ENCODE assay signal across 10 cellular contexts in genomic region chr1:206739411-206740076, GRCh38. TPM values are rescaled to one million over a fixed set of nuclear protein-coding genes. Genes with fewer than 3 reads are reported as not detected.
DNase-seq lines count a peak whose midpoint lies in the region; ATAC-seq and TF ChIP-seq lines count a peak whose summit lies in the region.
"Had no signal": no experiment of that assay in that cellular context is flagged by ENCODE, and none has a peak within 500 bp of the region (broad histone marks: within the 10 kb centered on the region; RNA-seq: fewer than 3 reads in every experiment).

No MANE protein-coding gene starts in this region.

- H3K18ac ChIP-seq in mesendoderm (ENCODE audit: low read length), result no peak overlapping the region

- H3K4me1 Mint-ChIP-seq in CD4-positive, alpha-beta T cell (ENCODE audit: low read depth), result peaks cover 88% of the 10 kb centered on the region

- H2BK15ac ChIP-seq in mesendoderm (replicated peaks; ENCODE audit: low read depth), result no peak overlapping the region

- H4K5ac ChIP-seq in mesendoderm (ENCODE audit: low read length), result no peak overlapping the region

- CTCF ChIA-PET in CD4-positive, alpha-beta T cell (lab: Charles Lee), result interaction anchor here (1.2 to 1.4 kb wide), 2 partner anchors 17 to 70 kb away, joined by 4 read pairs; no protein-coding TSS in a partner anchor

- no peak for TF ChIP-seq CTCF in CD4-positive, alpha-beta T cell (IDR thresholded peaks at IDR 0.05)

- H3K27ac ChIP-seq in CD4-positive, alpha-beta T cell (ENCODE audit: low read depth, low read length), result no peak overlapping the region
- H3K27ac ChIP-seq in SJCRH30 (no peak overlapping the region), mesendoderm (ENCODE audit: low read depth, low read length) (no peak overlapping the region)

- H3K56ac ChIP-seq in mesendoderm (ENCODE audit: low read length), result no peak overlapping the region

- no peaks in the 10 kb centered on the region for H3K79me2 ChIP-seq in mesendoderm (ENCODE audit: control insufficient read depth, insufficient read depth, low read length)

- no peak overlapping the region for H2BK120ac ChIP-seq in mesendoderm (ENCODE audit: low read depth, low read length)

- no peaks in the 10 kb centered on the region for H3K27me3 Mint-ChIP-seq in CD4-positive, alpha-beta T cell

- H2AK5ac ChIP-seq in mesendoderm (ENCODE audit: low read length), result no peak overlapping the region

- H3K36me3 ChIP-seq in SJCRH30 (peaks cover 7% of the 10 kb centered on the region), mesendoderm (ENCODE audit: control insufficient read depth, insufficient read depth, low read length) (no peaks in the 10 kb centered on the region)

- no peaks in the 10 kb centered on the region for H3K9me3 ChIP-seq in CD4-positive, alpha-beta T cell (ENCODE audit: control insufficient read depth, low read length)
- no peaks in the 10 kb centered on the region for H3K9me3 ChIP-seq in SJCRH30 (replicated peaks)

- peak overlapping the region; percentile 69 for H3K4me3 Mint-ChIP-seq in CD4-positive, alpha-beta T cell

- peaks cover 6% of the 10 kb centered on the region; the same call in 1 of the 2 replicates for H3K4me1 ChIP-seq in SJCRH30
- H3K4me1 ChIP-seq in mesendoderm (ENCODE audit: control insufficient read depth, low read depth, low read length), result no peaks in the 10 kb centered on the region

- WGBS in mesendoderm (ENCODE audit: extremely low coverage, insufficient coverage, low lambda C conversion rate), result no CpG with 5 or more reads among the region's 5 CpGs

- no peaks in the 10 kb centered on the region for H3K79me1 ChIP-seq in mesendoderm (ENCODE audit: low read length)

- POLR2A ChIA-PET in CD4-positive, alpha-beta T cell (lab: Charles Lee), result interaction anchor here (0.5 to 2.1 kb wide), 8 partner anchors 18 to 183 kb away, joined by 3 to 12 read pairs (median 4); partner anchors contain the start of gene FCMR

- H3K27me3 ChIP-seq in CD4-positive, alpha-beta T cell (ENCODE audit: control insufficient read depth, insufficient read depth, low read length), result no peaks in the 10 kb centered on the region
- H3K27me3 ChIP-seq in SJCRH30, result no peaks in the 10 kb centered on the region
- no peaks in the 10 kb centered on the region for H3K27me3 ChIP-seq in mesendoderm (ENCODE audit: insufficient read depth, low read length, poor library complexity)

- H2BK5ac ChIP-seq in mesendoderm (ENCODE audit: low read length), result no peak overlapping the region

- no peak overlapping the region for H3K4me2 ChIP-seq in mesendoderm (ENCODE audit: low read length)

- peak overlapping the region; percentile 90 for H3K27ac Mint-ChIP-seq in CD4-positive, alpha-beta T cell

- H3K9me3 Mint-ChIP-seq in CD4-positive, alpha-beta T cell, result no peaks in the 10 kb centered on the region

- peaks cover 3% of the 10 kb centered on the region for H3K36me3 Mint-ChIP-seq in CD4-positive, alpha-beta T cell (ENCODE audit: low read depth)

- intact Hi-C loops in CD4-positive, alpha-beta T cell (cut with DNase I, micrococcal nuclease), result loop anchor here in 1 of 2 experiments (5.0 kb wide), 1 partner anchor 33 kb away; the partner anchor contains the start of genes IL10 and IL19

- H4K8ac ChIP-seq in mesendoderm (ENCODE audit: low read depth, low read length), result no peak overlapping the region

- no peak overlapping the region for H3K23ac ChIP-seq in mesendoderm (ENCODE audit: low read length)

- no peak overlapping the region for H3K9ac ChIP-seq in mesendoderm (ENCODE audit: low read length)

- H3K4me3 ChIP-seq in SJCRH30 (no peak overlapping the region), mesendoderm (ENCODE audit: low read length) (no peak overlapping the region)
- H3K4me3 ChIP-seq: skin epidermis had no signal

- ATAC-seq in CD4-positive, alpha-beta T cell (ENCODE audit: poor library complexity), result peak; percentile 67
- ATAC-seq in GM19035 (IDR thresholded peaks at IDR 0.05; ENCODE audit: unreplicated experiment) (peak; percentile 90), HG03060 (IDR thresholded peaks at IDR 0.05; ENCODE audit: low read depth, unreplicated experiment) (peak; percentile 72)

- no peak overlapping the region for H3K4ac ChIP-seq in mesendoderm (ENCODE audit: low read depth, low read length)

- DNase-seq in CD4-positive, alpha-beta T cell, result no peak
- peak; percentile 72 to 84 for DNase-seq in SJCRH30
- DNase-seq in mesendoderm, result peak; percentile 75
- no peak for DNase-seq in NCI-H1436 treated with DMSO at 0.1 percent for 48 hours (lab: John Stamatoyannopoulos, UW)
- no peak for DNase-seq in mesenteric fat pad (ENCODE audit: low spot score)
- DNase-seq in HK-2 (ENCODE audit: unreplicated experiment), result no peak

RNA-seq across cellular contexts. Expression of gene IL19, which starts 31.0 kb away (rescaled TPM):
- not detected for total RNA-seq in CD4-positive, alpha-beta T cell
- not detected in 2 replicates for total RNA-seq in SJCRH30 (2014; rRNA removed; shearing (Covaris generic))
- polyA plus RNA-seq in mesendoderm (2013, experiment 1 of 2), result not detected
- polyA plus RNA-seq in mesendoderm (2013, experiment 2 of 2), result not detected
- not detected for total RNA-seq in mesenteric fat pad
- total RNA-seq: dermis microvascular lymphatic vessel endothelial cell had no signal

RNA-seq across cellular contexts. Expression of gene IL10, which starts 32.8 kb away (rescaled TPM):
- under 1 TPM; 0.27 to 0.87 TPM for total RNA-seq in CD4-positive, alpha-beta T cell
- 0.16 TPM in 1 of 2 replicates, not detected in the other for total RNA-seq in SJCRH30 (2014; rRNA removed; shearing (Covaris generic))
- polyA plus RNA-seq in mesendoderm (2013, experiment 1 of 2), result not detected
- not detected for polyA plus RNA-seq in mesendoderm (2013, experiment 2 of 2)
- 23.0 TPM for total RNA-seq in mesenteric fat pad
- total RNA-seq: dermis microvascular lymphatic vessel endothelial cell had no signal

RNA-seq across cellular contexts. Expression of gene MAPKAPK2, which starts 54.8 kb away (rescaled TPM):
- 100 to 1,000 TPM; 157 to 166 TPM for total RNA-seq in CD4-positive, alpha-beta T cell
- 64.4 and 67.6 TPM in 2 replicates for total RNA-seq in SJCRH30 (2014; rRNA removed; shearing (Covaris generic))
- polyA plus RNA-seq in mesendoderm (2013, experiment 1 of 2), result 32.5 TPM
- 32.5 TPM for polyA plus RNA-seq in mesendoderm (2013, experiment 2 of 2)
- 103 TPM for total RNA-seq in mesenteric fat pad

Comparison
In these comparisons a context has a peak if more than half of its experiments do, and no peak if none do; other contexts are left out.
1. DNase-seq: peak in SJCRH30 (2 of 2) and mesendoderm (single experiment); none in CD4-positive, alpha-beta T cell (0 of 10), NCI-H1436 treated with DMSO at 0.1 percent for 48 hours (single experiment), mesenteric fat pad (single experiment) and HK-2 (single experiment).
2. RNA of gene IL10, which starts 32.8 kb away (total RNA-seq): 23.0 TPM in mesenteric fat pad (single experiment); 0.27 to 0.87 TPM in CD4-positive, alpha-beta T cell and 0.16 TPM in SJCRH30; every median in the first group is over 10 times any median in the second.
3. Peak in every context shown above with its lines, with median percentiles within 50 percentile points of each other: ATAC-seq.